Comparison of ENCODE assay signal across 24 cellular contexts in genomic region chr15:52133510-52134220, GRCh38. TPM values are rescaled to one million over a fixed set of nuclear protein-coding genes. Genes with fewer than 3 reads are reported as not detected.
"Had no signal": no experiment of that assay in that cellular context is flagged by ENCODE, and none has a peak within 500 bp of the region (broad histone marks: within the 10 kb centered on the region; RNA-seq: fewer than 3 reads in every experiment).

No MANE protein-coding gene starts in this region.

- H3K27ac Mint-ChIP-seq: activated naive CD8-positive, alpha-beta T cell treated with anti-CD3 and anti-CD28 coated beads, Interleukin-2, amount 50 U/mL, for 24 hours; activated T-helper 17 cell treated with anti-CD3 and anti-CD28 coated beads, Interleukin-2, amount 50 U/mL, for 72 hours; mesothelial cell of epicardium; nephron; stimulated activated naive CD8-positive, alpha-beta T cell treated with anti-CD3 and anti-CD28 coated beads, Interleukin-15, Interleukin-2, amounts not matched to agents 100 ng/mL and 50 ng/mL, for 24 hours; T-helper 1 cell treated with Interleukin-12 subunit alpha and Interleukin-12 subunit beta and Interleukin-4 antibody, amounts not matched to agents 30 μg/mL and 1 μg/mL, for 36 hours had no signal

- H3K27me3 Mint-ChIP-seq: activated naive CD8-positive, alpha-beta T cell treated with anti-CD3 and anti-CD28 coated beads, Interleukin-2, amount 50 U/mL, for 24 hours; activated T-helper 17 cell treated with anti-CD3 and anti-CD28 coated beads, Interleukin-2, amount 50 U/mL, for 72 hours; stimulated activated naive CD8-positive, alpha-beta T cell treated with anti-CD3 and anti-CD28 coated beads, Interleukin-15, Interleukin-2, amounts not matched to agents 100 ng/mL and 50 ng/mL, for 24 hours had no signal

- ATAC-seq: activated naive CD8-positive, alpha-beta T cell treated with anti-CD3 and anti-CD28 coated beads, Interleukin-2, amount 50 U/mL, for 24 hours; activated T-helper 17 cell treated with anti-CD3 and anti-CD28 coated beads, Interleukin-2, amount 50 U/mL, for 72 hours; left cardiac atrium; lower lobe of right lung had no signal

- H3K36me3 ChIP-seq: brain microvascular endothelial cell, prostate gland, transverse colon had no signal

- H3K9me3 ChIP-seq: lower lobe of right lung, prostate gland, right atrium auricular region, suprapubic skin, transverse colon, vagina had no signal

- H3K27ac ChIP-seq: brain microvascular endothelial cell, dorsolateral prefrontal cortex, epithelial cell of prostate, lower lobe of right lung, prostate gland, right atrium auricular region, suprapubic skin, transverse colon, vagina had no signal

- H3K4me1 Mint-ChIP-seq: mesothelial cell of epicardium, nephron had no signal

- H3K9me3 Mint-ChIP-seq: activated naive CD8-positive, alpha-beta T cell treated with anti-CD3 and anti-CD28 coated beads, Interleukin-2, amount 50 U/mL, for 24 hours; activated T-helper 17 cell treated with anti-CD3 and anti-CD28 coated beads, Interleukin-2, amount 50 U/mL, for 72 hours; mesothelial cell of epicardium; nephron; stimulated activated naive CD8-positive, alpha-beta T cell treated with anti-CD3 and anti-CD28 coated beads, Interleukin-15, Interleukin-2, amounts not matched to agents 100 ng/mL and 50 ng/mL, for 24 hours; T-helper 1 cell treated with Interleukin-12 subunit alpha and Interleukin-12 subunit beta and Interleukin-4 antibody, amounts not matched to agents 30 μg/mL and 1 μg/mL, for 36 hours had no signal

- H3K27me3 ChIP-seq: brain microvascular endothelial cell, dorsolateral prefrontal cortex, right atrium auricular region, suprapubic skin, transverse colon, vagina had no signal

- H3K4me3 Mint-ChIP-seq: activated naive CD8-positive, alpha-beta T cell treated with anti-CD3 and anti-CD28 coated beads, Interleukin-2, amount 50 U/mL, for 24 hours; activated T-helper 17 cell treated with anti-CD3 and anti-CD28 coated beads, Interleukin-2, amount 50 U/mL, for 72 hours; mesothelial cell of epicardium; nephron; stimulated activated naive CD8-positive, alpha-beta T cell treated with anti-CD3 and anti-CD28 coated beads, Interleukin-15, Interleukin-2, amounts not matched to agents 100 ng/mL and 50 ng/mL, for 24 hours; T-helper 1 cell treated with Interleukin-12 subunit alpha and Interleukin-12 subunit beta and Interleukin-4 antibody, amounts not matched to agents 30 μg/mL and 1 μg/mL, for 36 hours had no signal

- DNase-seq: activated CD4-positive, alpha-beta T cell treated with anti-CD3 and anti-CD28 coated beads, Interleukin-2, amount 50 U/mL, for 48 hours; activated naive CD4-positive, alpha-beta T cell treated with Interleukin-2 at 50 U/mL for 16 hours; activated naive CD8-positive, alpha-beta T cell treated with anti-CD3 and anti-CD28 coated beads, Interleukin-2, amount 50 U/mL, for 24 hours; anterior cingulate cortex; brain microvascular endothelial cell; central memory CD4-positive, alpha-beta T cell; dorsolateral prefrontal cortex; foreskin fibroblast; left cardiac atrium; lower lobe of right lung; occipital lobe had no signal

- H3K4me3 ChIP-seq: dorsolateral prefrontal cortex, lower lobe of right lung, prostate gland, right atrium auricular region, suprapubic skin, transverse colon, vagina had no signal

- H3K4me1 ChIP-seq: prostate gland, right atrium auricular region had no signal

RNA-seq across cellular contexts. Expression of gene BCL2L10, which starts 21.1 kb away (rescaled TPM):
- total RNA-seq: activated T-helper 17 cell treated with anti-CD3 and anti-CD28 coated beads, Interleukin-2, amount 50 U/mL, for 72 hours; glomerular endothelial cell; left cardiac atrium; lower lobe of right lung; skeletal muscle tissue had no signal
